Comparison of ENCODE assay signal across 22 cellular contexts in the genomic region with DNA sequence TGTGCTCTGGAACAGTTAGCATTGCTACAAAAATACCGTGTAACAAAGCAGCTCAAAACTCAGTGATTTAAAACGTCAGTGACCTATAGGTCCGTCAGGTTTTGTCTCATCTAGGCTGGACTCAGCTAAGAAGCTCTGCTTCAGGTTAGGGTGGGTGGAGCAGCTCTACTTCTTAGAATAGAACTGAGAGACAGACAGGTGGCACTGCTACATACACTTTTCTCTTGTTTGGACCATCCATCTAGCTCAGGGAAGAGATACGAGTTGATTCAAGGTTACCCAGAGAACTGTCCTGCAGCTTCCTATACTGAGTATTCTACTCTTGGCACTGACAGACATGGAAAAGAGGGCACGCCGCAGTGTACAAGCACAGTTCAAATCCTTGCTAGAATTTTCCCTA.
DNase-seq lines count a peak whose midpoint lies in the region; ATAC-seq, FAIRE-seq and TF ChIP-seq lines count a peak whose summit lies in the region.
"Had no signal": no experiment of that assay in that cellular context is flagged by ENCODE, and none has a peak within 500 bp of the region (broad histone marks: within the 10 kb centered on the region; RNA-seq: fewer than 3 reads in every experiment).

No MANE protein-coding gene starts in this region.

- H3K27me3 ChIP-seq in right lobe of liver = no peaks in the 10 kb centered on the region
- H3K27me3 ChIP-seq in HepG2 (ENCODE audit: control insufficient read depth in 1 of 2, insufficient read depth in 2 of 2, low read length in 2 of 2) = no peaks in the 10 kb centered on the region; a peak in 1 of 5 replicates
- H3K27me3 ChIP-seq: BLaER1 had no signal

- H3K36me3 ChIP-seq in right lobe of liver = no peaks in the 10 kb centered on the region
- H3K36me3 ChIP-seq in HepG2 (replicated peaks in 1 of 2; ENCODE audit: control insufficient read depth in 1 of 2, insufficient read depth in 2 of 2, low read length in 2 of 2) = no peaks in the 10 kb centered on the region
- H3K36me3 ChIP-seq: BLaER1 had no signal

- H3K9me3 ChIP-seq in right lobe of liver (no peaks in the 10 kb centered on the region), HepG2 (ENCODE audit: low read length) (no peaks in the 10 kb centered on the region)
- H3K9me3 ChIP-seq: BLaER1 had no signal

- no peak overlapping the region for H3K4me2 ChIP-seq in HepG2 (ENCODE audit: low read depth, low read length)
- H3K4me2 ChIP-seq: BLaER1 had no signal

- H3K27ac ChIP-seq in right lobe of liver (no peak overlapping the region), HepG2 (ENCODE audit: extremely low read length, insufficient read depth, low read length) (no peak overlapping the region)
- H3K27ac ChIP-seq: 22Rv1, BLaER1, C4-2B, GM23248 had no signal

- H3K9ac ChIP-seq in HepG2 (ENCODE audit: insufficient read depth, low read depth, low read length) = no peak overlapping the region
- H3K9ac ChIP-seq: BLaER1, GM23248 had no signal

- TF ChIP-seq POLR2A in right lobe of liver (IDR thresholded peaks at IDR 0.05) = no peak
- no peak for TF ChIP-seq POLR2A in HepG2 (IDR thresholded peaks at IDR 0.05; ENCODE audit: insufficient read depth in 1 of 2, low read depth in 2 of 2, low read length in 2 of 2)

- no TSS peak for BruUV-seq in HepG2 (replicated peaks; lab: Mats Ljungman, UMichigan)

- in situ Hi-C loops in HepG2 (cut with HindIII; ENCODE audit: extremely low pct_ligation_motif_present, low pct_unique_long_range_greater_than_20kb) = no loop called here

- no peaks in the 10 kb centered on the region for H3K4me1 Mint-ChIP-seq in stimulated activated effector memory CD8-positive, alpha-beta T cell treated with anti-CD3 and anti-CD28 coated beads, Interleukin-12 subunit alpha, Interleukin-12 subunit beta, amount 100 ng/mL, for 72 hours
- H3K4me1 Mint-ChIP-seq in activated CD4-positive, alpha-beta T cell treated with anti-CD3 and anti-CD28 coated beads, Interleukin-2, amount 10 ng/mL, durations not matched to agents 24 days and 14 days = no peaks in the 10 kb centered on the region
- H3K4me1 Mint-ChIP-seq: B cell; CD4-positive, CD25-positive, alpha-beta regulatory T cell had no signal

- H3K36me3 Mint-ChIP-seq in stimulated activated effector memory CD8-positive, alpha-beta T cell treated with anti-CD3 and anti-CD28 coated beads, Interleukin-12 subunit alpha, Interleukin-12 subunit beta, amount 100 ng/mL, for 72 hours = no peaks in the 10 kb centered on the region
- H3K36me3 Mint-ChIP-seq in activated CD4-positive, alpha-beta T cell treated with anti-CD3 and anti-CD28 coated beads, Interleukin-2, amount 10 ng/mL, durations not matched to agents 24 days and 14 days (ENCODE audit: low read depth) = no peaks in the 10 kb centered on the region
- H3K36me3 Mint-ChIP-seq: CD4-positive, CD25-positive, alpha-beta regulatory T cell; CD8-positive, alpha-beta T cell had no signal

- peaks cover 4% of the 10 kb centered on the region for H3K9me3 Mint-ChIP-seq in stimulated activated effector memory CD8-positive, alpha-beta T cell treated with anti-CD3 and anti-CD28 coated beads, Interleukin-12 subunit alpha, Interleukin-12 subunit beta, amount 100 ng/mL, for 72 hours
- no peaks in the 10 kb centered on the region for H3K9me3 Mint-ChIP-seq in activated CD4-positive, alpha-beta T cell treated with anti-CD3 and anti-CD28 coated beads, Interleukin-2, amount 10 ng/mL, durations not matched to agents 24 days and 14 days
- H3K9me3 Mint-ChIP-seq: CD8-positive, alpha-beta T cell; H9 had no signal

- POLR2A ChIA-PET in HepG2 (lab: Yijun Ruan, JAX) = no interaction called here

- no peaks in the 10 kb centered on the region for H3K27me3 Mint-ChIP-seq in activated CD4-positive, alpha-beta T cell treated with anti-CD3 and anti-CD28 coated beads, Interleukin-2, amount 10 ng/mL, durations not matched to agents 24 days and 14 days
- H3K27me3 Mint-ChIP-seq: B cell; CD4-positive, CD25-positive, alpha-beta regulatory T cell had no signal

- TF ChIP-seq CTCF in right lobe of liver (IDR thresholded peaks at IDR 0.05) (peak in 1 of 4 donors; percentile 22), HepG2 (CRISPR knock-in tag; IDR thresholded peaks at IDR 0.05) (no peak)

- CTCF ChIA-PET in HepG2 (lab: Yijun Ruan, JAX; ENCODE audit: low intra/inter-chr PET ratio, low total read pairs) = no interaction called here

- no peaks in the 10 kb centered on the region for H3K79me2 ChIP-seq in HepG2 (ENCODE audit: insufficient read depth, low read length)

- no peak overlapping the region for H3K4me3 Mint-ChIP-seq in stimulated activated effector memory CD8-positive, alpha-beta T cell treated with anti-CD3 and anti-CD28 coated beads, Interleukin-12 subunit alpha, Interleukin-12 subunit beta, amount 100 ng/mL, for 72 hours
- no peak overlapping the region for H3K4me3 Mint-ChIP-seq in activated CD4-positive, alpha-beta T cell treated with anti-CD3 and anti-CD28 coated beads, Interleukin-2, amount 10 ng/mL, durations not matched to agents 24 days and 14 days
- H3K4me3 Mint-ChIP-seq: B cell; CD4-positive, CD25-positive, alpha-beta regulatory T cell; CD8-positive, alpha-beta T cell; H9 had no signal

- TF ChIP-seq EP300 in HepG2 (IDR thresholded peaks at IDR 0.05; ENCODE audit: low read depth in 2 of 2, low read length in 2 of 2) = no peak
- no peak for TF ChIP-seq EP300 in HepG2 (CRISPR knock-in tag; IDR thresholded peaks at IDR 0.05; ENCODE audit: borderline replicate concordance)

- H3K4me3 ChIP-seq in right lobe of liver (no peak overlapping the region), HepG2 (replicated peaks in 1 of 3; ENCODE audit: insufficient read depth in 1 of 3, low read depth in 2 of 3, low read length in 3 of 3) (no peak overlapping the region)
- H3K4me3 ChIP-seq: BLaER1, GM23248 had no signal

- ATAC-seq in right lobe of liver (peak; percentile 29 to 61 (median 44)), HepG2 (no peak), left lobe of liver (peak; percentile 89), HG03520 (IDR thresholded peaks at IDR 0.05; ENCODE audit: unreplicated experiment) (no peak), HG02610 (IDR thresholded peaks at IDR 0.05; ENCODE audit: unreplicated experiment) (no peak)
- peak; percentile 44 for ATAC-seq in stimulated activated effector memory CD8-positive, alpha-beta T cell treated with anti-CD3 and anti-CD28 coated beads, Interleukin-12 subunit alpha, Interleukin-12 subunit beta, amount 100 ng/mL, for 72 hours
- ATAC-seq: CD8-positive, alpha-beta T cell; HCT116 had no signal

- H3K4me1 ChIP-seq in right lobe of liver = no peaks in the 10 kb centered on the region
- H3K4me1 ChIP-seq in HepG2 (ENCODE audit: insufficient read depth, low read length) = no peaks in the 10 kb centered on the region
- H3K4me1 ChIP-seq: BLaER1, Caco-2 had no signal

- no peaks in the 10 kb centered on the region for H4K20me1 ChIP-seq in HepG2 (ENCODE audit: insufficient read depth, low read length)
- H4K20me1 ChIP-seq: BLaER1 had no signal

- WGBS in right lobe of liver (ENCODE audit: insufficient coverage, low coverage, low lambda C conversion rate, missing lambda C conversion rate) = 71% methylated on average over 6 of the region's 6 CpGs
- 16% methylated on average over 3 of the region's 6 CpGs for WGBS in HepG2 (ENCODE audit: low lambda C conversion rate)

- intact Hi-C loops in right lobe of liver (cut with DNase I) (no loop called here), HepG2 (cut with micrococcal nuclease; ENCODE audit: unreplicated experiment) (no loop called here)
- intact Hi-C loops in activated CD4-positive, alpha-beta T cell treated with anti-CD3 and anti-CD28 coated beads, Interleukin-2, amount 10 ng/mL, durations not matched to agents 24 days and 14 days (cut with micrococcal nuclease) = no loop called here

- no peak overlapping the region for H2AFZ ChIP-seq in HepG2 (ENCODE audit: low read length)
- H2AFZ ChIP-seq: GM23248 had no signal

- DNase-seq in right lobe of liver = no peak
- no peak for DNase-seq in HepG2 (ENCODE audit: low spot score)
- no peak for DNase-seq in left lobe of liver (ENCODE audit: low spot score)
- DNase-seq in stimulated activated effector memory CD8-positive, alpha-beta T cell treated with anti-CD3 and anti-CD28 coated beads, Interleukin-12 subunit alpha, Interleukin-12 subunit beta, amount 100 ng/mL, for 72 hours (ENCODE audit: low spot score in 2 of 2) = no peak
- no peak for DNase-seq in activated CD4-positive, alpha-beta T cell treated with anti-CD3 and anti-CD28 coated beads, Interleukin-2, amount 10 ng/mL, durations not matched to agents 24 days and 14 days
- DNase-seq: Caco-2; CD4-positive, CD25-positive, alpha-beta regulatory T cell; CD8-positive, alpha-beta T cell; DMS153; DND-41; GM23248; H9 had no signal

- no peak overlapping the region for H3K27ac Mint-ChIP-seq in stimulated activated effector memory CD8-positive, alpha-beta T cell treated with anti-CD3 and anti-CD28 coated beads, Interleukin-12 subunit alpha, Interleukin-12 subunit beta, amount 100 ng/mL, for 72 hours
- no peak overlapping the region for H3K27ac Mint-ChIP-seq in activated CD4-positive, alpha-beta T cell treated with anti-CD3 and anti-CD28 coated beads, Interleukin-2, amount 10 ng/mL, durations not matched to agents 24 days and 14 days
- H3K27ac Mint-ChIP-seq: B cell; CD4-positive, CD25-positive, alpha-beta regulatory T cell; CD8-positive, alpha-beta T cell; H9 had no signal

- no peak for TF ChIP-seq RAD21 in HepG2 (CRISPR knock-in tag; IDR thresholded peaks at IDR 0.05)

- no peak for FAIRE-seq in HepG2 (lab: Jason Lieb, UNC)
- FAIRE-seq: A204.1, G401.6, GM12892 had no signal

TF ChIP-seq in HepG2, 621 proteins besides CTCF, POLR2A, EP300 and RAD21 (continues in another document):
- TF ChIP-seq ATM (IDR thresholded peaks at IDR 0.05; ENCODE audit: borderline replicate concordance) (no peak), ZNF44 (CRISPR knock-in tag; IDR thresholded peaks at IDR 0.05) (no peak), ZNF337 (CRISPR knock-in tag; IDR thresholded peaks at IDR 0.05; ENCODE audit: borderline replicate concordance, low read depth) (no peak), ONECUT2 (CRISPR knock-in tag; IDR thresholded peaks at IDR 0.05) (no peak), RBFOX2 (IDR thresholded peaks at IDR 0.05; ENCODE audit: low read depth, low read length) (no peak)

Comparison
In these comparisons a context has a peak if more than half of its experiments do, and no peak if none do; other contexts are left out.
1. ATAC-seq: peak in right lobe of liver (4 of 4), left lobe of liver (single experiment) and stimulated activated effector memory CD8-positive, alpha-beta T cell treated with anti-CD3 and anti-CD28 coated beads, Interleukin-12 subunit alpha, Interleukin-12 subunit beta, amount 100 ng/mL, for 72 hours (single experiment); none in HepG2 (single experiment), HG03520 (single experiment) and HG02610 (single experiment).